ENCODE assay signal across 15 cellular contexts in genomic region chr10:60955957-60956425, GRCh38. TPM values are rescaled to one million over a fixed set of nuclear protein-coding genes. Genes with fewer than 3 reads are reported as not detected.
DNase-seq lines count a peak whose midpoint lies in the region; ATAC-seq and TF ChIP-seq lines count a peak whose summit lies in the region.
"Had no signal": no experiment of that assay in that cellular context is flagged by ENCODE, and none has a peak within 500 bp of the region (broad histone marks: within the 10 kb centered on the region; RNA-seq: fewer than 3 reads in every experiment).

No MANE protein-coding gene starts in this region.

- no peaks in the 10 kb centered on the region for H3K36me3 ChIP-seq in lung (ENCODE audit: control insufficient read depth in 2 of 2, insufficient read depth in 2 of 2, low read length in 2 of 2)
- H3K36me3 ChIP-seq: BLaER1 had no signal

- ATAC-seq in lung (ENCODE audit: insufficient read depth, low FRiP score): peak; percentile 68
- no peak for ATAC-seq in HG02623 (IDR thresholded peaks at IDR 0.05; ENCODE audit: unreplicated experiment)
- ATAC-seq in GM19023 (IDR thresholded peaks at IDR 0.05; ENCODE audit: unreplicated experiment): no peak
- ATAC-seq in GM18858 (IDR thresholded peaks at IDR 0.05; ENCODE audit: unreplicated experiment): no peak
- no peak for ATAC-seq in GM21526 (IDR thresholded peaks at IDR 0.05; ENCODE audit: low FRiP score, unreplicated experiment)
- ATAC-seq: activated naive CD8-positive, alpha-beta T cell treated with anti-CD3 and anti-CD28 coated beads, Interleukin-2, amount 50 U/mL, for 24 hours; stimulated activated naive CD8-positive, alpha-beta T cell treated with anti-CD3 and anti-CD28 coated beads, Interleukin-15, amount 100 ng/mL, for 72 hours had no signal

- no peak overlapping the region for H3K4me3 ChIP-seq in lung
- H3K4me3 ChIP-seq: BLaER1 had no signal

- H3K27me3 Mint-ChIP-seq in chondrocyte (ENCODE audit: low read depth): no peaks in the 10 kb centered on the region

- no peaks in the 10 kb centered on the region for H3K9me3 Mint-ChIP-seq in chondrocyte (ENCODE audit: low read depth)
- H3K9me3 Mint-ChIP-seq: activated naive CD8-positive, alpha-beta T cell treated with anti-CD3 and anti-CD28 coated beads, Interleukin-2, amount 50 U/mL, for 24 hours; stimulated activated naive CD8-positive, alpha-beta T cell treated with anti-CD3 and anti-CD28 coated beads, Interleukin-15, amount 100 ng/mL, for 72 hours had no signal

- WGBS in lung, 2 donors: 79 to 92% methylated on average over 2 of the region's 2 CpGs

- peak overlapping the region in 1 of 2 donors; percentile 59 for H3K27ac ChIP-seq in lung (ENCODE audit: low read depth in 1 of 2, low read length in 1 of 2)
- H3K27ac ChIP-seq: BLaER1, VCaP had no signal

- peak overlapping the region; percentile 59 for H3K27ac Mint-ChIP-seq in chondrocyte (ENCODE audit: unreplicated experiment)
- H3K27ac Mint-ChIP-seq: activated naive CD8-positive, alpha-beta T cell treated with anti-CD3 and anti-CD28 coated beads, Interleukin-2, amount 50 U/mL, for 24 hours; stimulated activated naive CD8-positive, alpha-beta T cell treated with anti-CD3 and anti-CD28 coated beads, Interleukin-15, amount 100 ng/mL, for 72 hours had no signal

- H3K36me3 Mint-ChIP-seq in chondrocyte (ENCODE audit: low read depth): no peaks in the 10 kb centered on the region

- peak; percentile 59 for DNase-seq in Daoy (ENCODE audit: low read depth)
- DNase-seq in NCI-H526 treated with DMSO at 0.1 percent for 48 hours (lab: John Stamatoyannopoulos, UW): peak; percentile 33
- DNase-seq in chondrocyte (ENCODE audit: low spot score): no peak
- DNase-seq in lung (ENCODE audit: low spot score): no peak
- DNase-seq: activated CD8-positive, alpha-beta memory T cell treated with anti-CD3 and anti-CD28 coated beads, Interleukin-2, amount 50 U/mL, for 4 hours; activated naive CD8-positive, alpha-beta T cell treated with anti-CD3 and anti-CD28 coated beads, Interleukin-2, amount 50 U/mL, for 24 hours; effector memory CD4-positive, alpha-beta T cell; SHP77 treated with DMSO at 0.1 percent for 48 hours; stimulated activated naive CD8-positive, alpha-beta T cell treated with anti-CD3 and anti-CD28 coated beads, Interleukin-15, amount 100 ng/mL, for 72 hours had no signal

- H3K4me3 Mint-ChIP-seq in chondrocyte (ENCODE audit: unreplicated experiment): no peak overlapping the region
- H3K4me3 Mint-ChIP-seq: activated naive CD8-positive, alpha-beta T cell treated with anti-CD3 and anti-CD28 coated beads, Interleukin-2, amount 50 U/mL, for 24 hours; stimulated activated naive CD8-positive, alpha-beta T cell treated with anti-CD3 and anti-CD28 coated beads, Interleukin-15, amount 100 ng/mL, for 72 hours had no signal

- no peaks in the 10 kb centered on the region for H3K27me3 ChIP-seq in lung (ENCODE audit: control insufficient read depth, insufficient read depth)
- H3K27me3 ChIP-seq: BLaER1 had no signal

- no peaks in the 10 kb centered on the region for H3K4me1 ChIP-seq in lung (ENCODE audit: control insufficient read depth in 2 of 2, insufficient read depth in 2 of 2, low read length in 2 of 2)

- H3K4me1 Mint-ChIP-seq in chondrocyte (ENCODE audit: low read depth): peaks cover 27% of the 10 kb centered on the region
- H3K4me1 Mint-ChIP-seq: stimulated activated naive CD8-positive, alpha-beta T cell treated with anti-CD3 and anti-CD28 coated beads, Interleukin-15, amount 100 ng/mL, for 72 hours had no signal

- no peaks in the 10 kb centered on the region for H3K9me3 ChIP-seq in lung (ENCODE audit: control insufficient read depth in 2 of 2, insufficient read depth in 1 of 2, low read length in 1 of 2)
- H3K9me3 ChIP-seq: BLaER1 had no signal

- TF ChIP-seq CTCF in chondrocyte (IDR thresholded peaks at IDR 0.05): no peak
- TF ChIP-seq CTCF in lung (IDR thresholded peaks at IDR 0.05; ENCODE audit: control extremely low read depth, extremely low read depth): no peak

RNA-seq across cellular contexts. Expression of gene RHOBTB1, which starts 12.0 kb away (rescaled TPM):
- total RNA-seq in Daoy (2014; rRNA removed; shearing (Covaris generic)): 4.2 and 5.6 TPM in 2 replicates
- total RNA-seq in chondrocyte (18.6 to 19.2 TPM (median 19.0 TPM) in 3 replicates), lung (10 to 100 TPM; 10.9 to 27.2 TPM)
- polyA plus RNA-seq in lung: 1 to 10 TPM; 4.8 to 5.1 TPM

Comparison
In these comparisons a context has a peak if more than half of its experiments do, and no peak if none do; other contexts are left out.
1. DNase-seq: peak in Daoy (single experiment) and NCI-H526 treated with DMSO at 0.1 percent for 48 hours (single experiment); none in chondrocyte (single experiment) and lung (single experiment).